Comparison of ENCODE assay signal across 13 cellular contexts in the genomic region with DNA sequence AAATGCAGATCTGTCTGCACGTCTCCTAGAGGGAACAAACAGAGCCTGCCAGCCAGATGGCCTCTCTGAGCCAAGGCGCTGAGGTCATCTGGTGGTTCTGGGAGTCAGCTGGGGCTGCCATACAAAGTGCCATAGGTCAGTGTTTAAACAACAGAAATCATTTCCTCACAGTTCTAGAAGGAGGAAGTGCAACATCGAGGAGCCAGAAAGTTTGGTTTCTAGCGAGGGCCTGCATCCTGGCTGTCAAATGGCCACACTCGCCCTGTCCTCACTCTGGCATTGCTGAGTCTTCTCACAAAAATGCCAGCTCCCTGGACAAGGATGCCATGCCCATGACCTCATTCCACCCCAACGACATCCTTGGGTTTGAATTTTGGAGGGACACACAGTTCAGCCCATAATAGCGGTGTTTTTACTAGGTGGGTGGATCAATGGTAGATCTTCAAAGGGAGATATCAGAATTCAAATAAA. TPM values are rescaled to one million over a fixed set of nuclear protein-coding genes. Genes with fewer than 3 reads are reported as not detected.
A peak's percentile ranks its signal among the peaks of the same experiment; 100 is the strongest.
DNase-seq lines count a peak whose midpoint lies in the region; ATAC-seq, FAIRE-seq and TF ChIP-seq lines count a peak whose summit lies in the region.
"Had no signal": no experiment of that assay in that cellular context is flagged by ENCODE, and none has a peak within 500 bp of the region (broad histone marks: within the 10 kb centered on the region; RNA-seq: fewer than 3 reads in every experiment).

No MANE protein-coding gene starts in this region.

- H3K9ac ChIP-seq in fibroblast of lung (ENCODE audit: insufficient read depth, low read length), result no peak overlapping the region

- H3K4me3 ChIP-seq in fibroblast of lung (replicated peaks in 1 of 4; ENCODE audit: control extremely low read depth in 1 of 4, insufficient read depth in 1 of 4, low read depth in 3 of 4, low read length in 4 of 4), result no peak overlapping the region
- H3K4me3 ChIP-seq in gastrocnemius medialis, result no peak overlapping the region

- peak; percentile 68 for FAIRE-seq in RCC 7860 (lab: Jason Lieb, UNC)

- H4K20me1 ChIP-seq in fibroblast of lung (ENCODE audit: control insufficient read depth, extremely low read depth, insufficient read depth, low read length), result no peaks in the 10 kb centered on the region

- TF ChIP-seq POLR2A in gastrocnemius medialis (IDR thresholded peaks at IDR 0.05), result no peak

- H3K36me3 ChIP-seq in fibroblast of lung (ENCODE audit: control insufficient read depth, insufficient read depth, low read length), result no peaks in the 10 kb centered on the region
- H3K36me3 ChIP-seq in gastrocnemius medialis, result no peaks in the 10 kb centered on the region

- H3K27ac ChIP-seq in fibroblast of lung (ENCODE audit: insufficient read depth, low read length) (no peak overlapping the region), gastrocnemius medialis (peak overlapping the region in 1 of 4 donors; percentile 21)
- H3K27ac ChIP-seq: VCaP had no signal

- H3K9me3 ChIP-seq in fibroblast of lung (ENCODE audit: control insufficient read depth, insufficient read depth, low read depth, low read length) (no peaks in the 10 kb centered on the region), gastrocnemius medialis (no peaks in the 10 kb centered on the region)

- H3K79me2 ChIP-seq in fibroblast of lung (ENCODE audit: control insufficient read depth, insufficient read depth, low read length), result no peaks in the 10 kb centered on the region

- H3K4me2 ChIP-seq in fibroblast of lung (ENCODE audit: extremely low read depth, insufficient read depth, low read length), result no peak overlapping the region

- in situ Hi-C loops in gastrocnemius medialis (cut with MboI; ENCODE audit: low sequenced_read_pairs in 4 of 4), result no loop called here

- H3K4me1 ChIP-seq in fibroblast of lung (ENCODE audit: control insufficient read depth, extremely low read depth, insufficient read depth, low read length), result no peaks in the 10 kb centered on the region
- peaks cover 6 to 10% of the 10 kb centered on the region in 2 donors for H3K4me1 ChIP-seq in gastrocnemius medialis

- DNase-seq in GM04504 (ENCODE audit: low read depth) (peak; percentile 45), RCC 7860 (ENCODE audit: low spot score) (peak; percentile 95), fibroblast of lung (ENCODE audit: low read depth in 2 of 2) (peak; percentile 0 to 23), gastrocnemius medialis (peak in 1 of 2 donors; percentile 23), HUDEP-2 (lab: John Stamatoyannopoulos, UW; ENCODE audit: unreplicated experiment in 76 of 76) (no peak), OCI-M1 (lab: John Stamatoyannopoulos, UW) (no peak), NCI-H187 treated with DMSO at 0.1 percent for 48 hours (lab: John Stamatoyannopoulos, UW) (no peak)
- DNase-seq in central memory CD4-positive, alpha-beta T cell, result no peak
- DNase-seq: activated effector memory CD4-positive, alpha-beta T cell treated with anti-CD3 and anti-CD28 coated beads, Interleukin-2, amount 50 U/mL, for 16 hours; effector CD8-positive, alpha-beta T cell; NCI-H69 had no signal

- intact Hi-C loops in gastrocnemius medialis (cut with DNase I; ENCODE audit: low total_unique reads), result no loop called here

- no peak overlapping the region for H2AFZ ChIP-seq in fibroblast of lung (ENCODE audit: low read length)

- TF ChIP-seq CTCF in fibroblast of lung (conservative IDR thresholded peaks at IDR 0.05 in 1 of 2, IDR thresholded peaks at IDR 0.05 in 1 of 2; ENCODE audit: low read depth in 1 of 2, low read length in 2 of 2) (no peak), gastrocnemius medialis (IDR thresholded peaks at IDR 0.05 in 4 of 5, conservative IDR thresholded peaks at IDR 0.05 in 1 of 5) (no peak)

- peak; percentile 60 to 75 for ATAC-seq in gastrocnemius medialis

- H3K27me3 ChIP-seq in fibroblast of lung (ENCODE audit: control insufficient read depth, insufficient read depth, low read length), result no peaks in the 10 kb centered on the region
- H3K27me3 ChIP-seq in gastrocnemius medialis, result no peaks in the 10 kb centered on the region

RNA-seq across cellular contexts. Expression of a gene that starts 59.6 kb away (rescaled TPM):
- total RNA-seq in fibroblast of lung, result under 0.01 TPM in 2 replicates
- polyA plus RNA-seq in fibroblast of lung, result 0.01 TPM in 1 of 2 replicates, not detected in the other
- polyA plus RNA-seq in fibroblast of lung (2012), result not detected in 2 replicates
- not detected in 2 replicates for polyA minus RNA-seq in fibroblast of lung (ENCODE audit: low replicate concordance)
- not detected for total RNA-seq in gastrocnemius medialis
- polyA plus RNA-seq: IgD-negative memory B cell had no signal

Comparison
In these comparisons a context has a peak if more than half of its experiments do, and no peak if none do; other contexts are left out.
1. DNase-seq: peak in GM04504 (single experiment), RCC 7860 (single experiment) and fibroblast of lung (2 of 2); none in HUDEP-2 (0 of 76), central memory CD4-positive, alpha-beta T cell (single experiment), OCI-M1 (single experiment) and NCI-H187 treated with DMSO at 0.1 percent for 48 hours (single experiment).